ENCODE assay signal across 1 cellular context in genomic region chr6:29011276-29011734, GRCh38.
A peak's percentile ranks its signal among the peaks of the same experiment; 100 is the strongest.
TF ChIP-seq lines count a peak whose summit lies in the region.

No MANE protein-coding gene starts in this region.

TF ChIP-seq in K562, 482 proteins besides CTCF, POLR2A, EP300 and RAD21 (continued from another document and continues in another):
- peak; percentile 63; the same call in 1 of the 2 replicates for TF ChIP-seq ZBTB40 (IDR thresholded peaks at IDR 0.05)
- no peak for TF ChIP-seq ZBTB40 (CRISPR knock-in tag; IDR thresholded peaks at IDR 0.05)
- no peak for TF ChIP-seq PRMT5 (CRISPR knock-in tag; IDR thresholded peaks at IDR 0.05)
- no peak for TF ChIP-seq GABPB2 (CRISPR knock-in tag; conservative IDR thresholded peaks at IDR 0.05)
- no peak for TF ChIP-seq PCBP2 (IDR thresholded peaks at IDR 0.05; ENCODE audit: low read depth, low read length, poor library complexity, severe bottlenecking)
- no peak for TF ChIP-seq STAT5A (IDR thresholded peaks at IDR 0.05; ENCODE audit: borderline replicate concordance, low read length)
- no peak for TF ChIP-seq MTA2 (IDR thresholded peaks at IDR 0.05; ENCODE audit: low read depth)
- no peak for TF ChIP-seq ESRRA (IDR thresholded peaks at IDR 0.05; ENCODE audit: borderline replicate concordance, low read depth)
- no peak for TF ChIP-seq RERE (CRISPR knock-in tag; IDR thresholded peaks at IDR 0.05; ENCODE audit: borderline replicate concordance)
- no peak for TF ChIP-seq ZNF76 (CRISPR knock-in tag; IDR thresholded peaks at IDR 0.05; ENCODE audit: borderline replicate concordance)
- no peak for TF ChIP-seq ZNF217 (CRISPR knock-in tag; IDR thresholded peaks at IDR 0.05)
- no peak; the same call in 1 of the 2 replicates for TF ChIP-seq TEAD4 (IDR thresholded peaks at IDR 0.05; ENCODE audit: low read length)
- no peak for TF ChIP-seq TEAD4 (CRISPR knock-in tag; IDR thresholded peaks at IDR 0.05; ENCODE audit: borderline replicate concordance)
- no peak for TF ChIP-seq WHSC1 (IDR thresholded peaks at IDR 0.05; ENCODE audit: low read length)
- TF ChIP-seq RBBP5 (IDR thresholded peaks at IDR 0.05; ENCODE audit: borderline replicate concordance, insufficient read depth, low read length, poor library complexity, severe bottlenecking) = peak; percentile 74
- TF ChIP-seq ZSCAN32 (CRISPR knock-in tag; IDR thresholded peaks at IDR 0.05) = no peak
- no peak for TF ChIP-seq IRF1 (CRISPR knock-in tag; IDR thresholded peaks at IDR 0.05; ENCODE audit: borderline replicate concordance)
- TF ChIP-seq BACH1 (tag; IDR thresholded peaks at IDR 0.05) = no peak
- TF ChIP-seq RFX1 (IDR thresholded peaks at IDR 0.05) = peak; percentile 98
- peak; percentile 44 for TF ChIP-seq PHF20 (IDR thresholded peaks at IDR 0.05; ENCODE audit: partially characterized antibody)
- no peak for TF ChIP-seq FOXP4 (CRISPR knock-in tag; IDR thresholded peaks at IDR 0.05; ENCODE audit: borderline replicate concordance)
- TF ChIP-seq ZC3H4 (CRISPR knock-in tag; IDR thresholded peaks at IDR 0.05; ENCODE audit: borderline replicate concordance) = no peak
- no peak for TF ChIP-seq TGIF2 (CRISPR knock-in tag; IDR thresholded peaks at IDR 0.05)
- no peak for TF ChIP-seq ZNF57 (CRISPR knock-in tag; IDR thresholded peaks at IDR 0.05)
- TF ChIP-seq NR4A1 (CRISPR knock-in tag; IDR thresholded peaks at IDR 0.05) = no peak
- no peak for TF ChIP-seq NR4A1 (tag; IDR thresholded peaks at IDR 0.05)
- TF ChIP-seq KDM1A (IDR thresholded peaks at IDR 0.05) = no peak
- no peak for TF ChIP-seq ZNF280B (CRISPR knock-in tag; IDR thresholded peaks at IDR 0.05)
- no peak for TF ChIP-seq ZEB2 (IDR thresholded peaks at IDR 0.05)
- TF ChIP-seq ZNF707 (CRISPR knock-in tag; conservative IDR thresholded peaks at IDR 0.05) = no peak
- peak; percentile 28; the same call in 1 of the 2 replicates for TF ChIP-seq ARID3A (IDR thresholded peaks at IDR 0.05; ENCODE audit: borderline replicate concordance, low read depth, low read length)
- TF ChIP-seq CEBPG (CRISPR knock-in tag; IDR thresholded peaks at IDR 0.05) = no peak
- TF ChIP-seq CEBPG (tag; conservative IDR thresholded peaks at IDR 0.05 in 1 of 2, IDR thresholded peaks at IDR 0.05 in 1 of 2) = no peak
- TF ChIP-seq NR3C1 (CRISPR knock-in tag; IDR thresholded peaks at IDR 0.05) = no peak
- TF ChIP-seq CBFA2T3 (IDR thresholded peaks at IDR 0.05) = peak; percentile 45; the same call in 1 of the 2 replicates
- TF ChIP-seq ZNF253 (CRISPR knock-in tag; conservative IDR thresholded peaks at IDR 0.05) = no peak
- TF ChIP-seq ZNF311 (CRISPR knock-in tag; IDR thresholded peaks at IDR 0.05) = no peak
- TF ChIP-seq MAX (CRISPR knock-in tag; IDR thresholded peaks at IDR 0.05) = no peak
- no peak for TF ChIP-seq KLF6 (CRISPR knock-in tag; IDR thresholded peaks at IDR 0.05; ENCODE audit: borderline replicate concordance)
- no peak for TF ChIP-seq NUFIP1 (IDR thresholded peaks at IDR 0.05; ENCODE audit: partially characterized antibody)
- no peak for TF ChIP-seq CREB3L1 (IDR thresholded peaks at IDR 0.05; ENCODE audit: borderline replicate concordance, low read depth)
